In genomic region chr17:74776044-74776962, GRCh38 we compare ENCODE assay signal across 8 cellular contexts. TPM values are rescaled to one million over a fixed set of nuclear protein-coding genes. Genes with fewer than 3 reads are reported as not detected.
A peak's percentile ranks its signal among the peaks of the same experiment; 100 is the strongest.
DNase-seq lines count a peak whose midpoint lies in the region; ATAC-seq and TF ChIP-seq lines count a peak whose summit lies in the region.

NAT9 (minus strand) TSS chr17:74776345; CDS start chr17:74775698, 647 bp downstream.

- peaks cover 2% of the 10 kb centered on the region for H3K36me3 ChIP-seq in kidney epithelial cell (ENCODE audit: control insufficient read depth, insufficient read depth, low read length)

- peak within 1 kb of the TSS; percentile 96 for H3K4me3 ChIP-seq in AG10803 (ENCODE audit: low read length)
- H3K4me3 ChIP-seq in kidney epithelial cell (ENCODE audit: low read depth, low read length), result peak within 1 kb of the TSS; percentile 59

- TF ChIP-seq CTCF in AG10803 (conservative IDR thresholded peaks at IDR 0.05; ENCODE audit: low read length) (no peak), kidney epithelial cell (IDR thresholded peaks at IDR 0.05; ENCODE audit: insufficient read depth, low read length, poor library complexity, severe bottlenecking) (no peak)

- DNase-seq in AG10803 (ENCODE audit: low read depth) (peak; percentile 92), NCI-H510A (lab: John Stamatoyannopoulos, UW) (peak; percentile 89), cerebellum (ENCODE audit: low spot score) (peak; percentile 96), kidney epithelial cell (ENCODE audit: low read depth) (peak; percentile 67)
- peak; percentile 98 for DNase-seq in activated CD4-positive, alpha-beta T cell treated with anti-CD3 and anti-CD28 coated beads for 1 hour
- DNase-seq in stimulated activated CD4-positive, alpha-beta T cell treated with anti-CD3 and anti-CD28 coated beads, Interleukin-15, amount 100 ng/mL, for 24 hours, result peak; percentile 100

- no peaks in the 10 kb centered on the region for H3K27me3 ChIP-seq in kidney epithelial cell (ENCODE audit: control insufficient read depth, insufficient read depth, low read length)

- ATAC-seq in GM19043 (IDR thresholded peaks at IDR 0.05; ENCODE audit: low read depth, unreplicated experiment), result peak; percentile 69
- ATAC-seq in HG03432 (IDR thresholded peaks at IDR 0.05; ENCODE audit: unreplicated experiment), result peak; percentile 78

RNA-seq across cellular contexts. Expression of gene NAT9, which starts in this region (rescaled TPM):
- total RNA-seq in cerebellum, result 22.0 TPM
- 30.7 and 31.6 TPM in 2 replicates for total RNA-seq in kidney epithelial cell

Comparison
In these comparisons a context has a peak if more than half of its experiments do, and no peak if none do; other contexts are left out.
1. Peak in every context shown above with its lines: DNase-seq, ATAC-seq and H3K4me3 ChIP-seq.